8 cellular contexts compared by ENCODE assay signal in the genomic region with DNA sequence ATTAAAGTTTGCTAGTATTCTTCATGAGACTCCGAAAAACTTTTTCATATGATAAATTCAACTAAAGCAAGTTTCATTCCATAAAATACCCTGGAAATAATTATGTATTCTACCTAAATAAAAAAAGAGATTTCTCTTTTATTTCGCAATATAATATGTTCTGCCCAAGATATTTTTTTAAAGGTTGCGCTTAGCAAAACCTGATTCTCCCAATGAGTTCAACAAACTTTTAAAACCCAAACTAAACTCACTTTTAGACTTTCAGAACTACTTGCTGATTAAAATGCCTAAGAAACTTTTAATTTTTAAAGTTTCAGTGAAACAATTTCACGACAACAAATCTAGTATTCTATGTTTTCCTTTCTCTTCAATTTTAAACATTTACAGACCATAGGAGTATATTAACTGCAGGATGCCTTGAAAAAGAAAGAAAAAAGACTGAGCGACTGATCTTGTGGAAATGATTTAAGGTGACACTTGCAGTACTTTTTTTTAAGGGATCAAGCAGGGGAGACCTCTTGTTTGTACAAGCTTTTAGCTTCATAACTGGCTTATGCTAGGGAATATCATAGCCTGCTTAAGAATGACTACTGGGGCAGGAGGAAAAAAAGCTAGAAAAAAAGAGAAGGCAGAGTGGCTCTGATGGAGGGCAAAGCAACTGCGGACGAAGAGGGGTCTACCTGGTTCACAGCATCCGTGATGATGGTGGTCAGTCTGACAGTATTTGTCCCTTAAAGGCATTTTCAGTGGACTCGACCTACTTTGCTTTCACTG. TPM values are rescaled to one million over a fixed set of nuclear protein-coding genes. Genes with fewer than 3 reads are reported as not detected.
DNase-seq lines count a peak whose midpoint lies in the region; ATAC-seq lines count a peak whose summit lies in the region.

No MANE protein-coding gene starts in this region.

- H3K36me3 Mint-ChIP-seq in T-helper 1 cell treated with Interleukin-12 subunit alpha and Interleukin-12 subunit beta and Interleukin-4 antibody, amounts not matched to agents 30 μg/mL and 1 μg/mL, for 36 hours (ENCODE audit: low read depth), result peaks cover 44% of the 10 kb centered on the region
- peaks cover 39% of the 10 kb centered on the region for H3K36me3 Mint-ChIP-seq in activated T-helper 1 cell treated with anti-CD3 and anti-CD28 coated beads, Interleukin-12 subunit alpha, Interleukin-12 subunit beta, Interleukin-2, Interleukin-4 antibody, amounts not matched to agents 30 ng/mL and 10 ng/mL and 1 ng/mL, durations not matched to agents 14 hours and 24 hours and 36 hours (ENCODE audit: low read depth)
- peaks cover 7 to 30% (median 15%) of the 10 kb centered on the region in 3 donors for H3K36me3 Mint-ChIP-seq in immature natural killer cell

- no peak overlapping the region for H3K27ac ChIP-seq in stomach smooth muscle (ENCODE audit: low read length)
- H3K27ac ChIP-seq in substantia nigra (ENCODE audit: low read depth, low read length, poor library complexity, severe bottlenecking), result no peak overlapping the region

- peaks cover 9% of the 10 kb centered on the region for H3K27me3 Mint-ChIP-seq in T-helper 1 cell treated with Interleukin-12 subunit alpha and Interleukin-12 subunit beta and Interleukin-4 antibody, amounts not matched to agents 30 μg/mL and 1 μg/mL, for 36 hours (ENCODE audit: low read depth)
- peaks cover 6% of the 10 kb centered on the region for H3K27me3 Mint-ChIP-seq in activated T-helper 1 cell treated with anti-CD3 and anti-CD28 coated beads, Interleukin-12 subunit alpha, Interleukin-12 subunit beta, Interleukin-2, Interleukin-4 antibody, amounts not matched to agents 30 ng/mL and 10 ng/mL and 1 ng/mL, durations not matched to agents 14 hours and 24 hours and 36 hours (ENCODE audit: insufficient read depth)
- H3K27me3 Mint-ChIP-seq in immature natural killer cell (ENCODE audit: low read depth in 3 of 3), result peaks cover 11 to 20% (median 15%) of the 10 kb centered on the region in 3 donors

- DNase-seq in T-helper 1 cell, result no peak
- no peak for DNase-seq in activated T-helper 1 cell treated with anti-CD3 and anti-CD28 coated beads, Interleukin-12 subunit alpha, Interleukin-12 subunit beta, Interleukin-2, Interleukin-4 antibody, amounts not matched to agents 30 ng/mL and 10 ng/mL and 1 ng/mL, durations not matched to agents 14 hours and 24 hours and 36 hours (ENCODE audit: low spot score)
- DNase-seq in immature natural killer cell, result no peak
- DNase-seq in substantia nigra (lab: John Stamatoyannopoulos, UW), result no peak

- no peak for ATAC-seq in HG02840 (IDR thresholded peaks at IDR 0.05; ENCODE audit: low FRiP score, unreplicated experiment)
- ATAC-seq in GM18867 (IDR thresholded peaks at IDR 0.05; ENCODE audit: unreplicated experiment), result no peak

- peak overlapping the region; percentile 83 to 93 for H3K9ac ChIP-seq in stomach smooth muscle (ENCODE audit: low read length in 2 of 2)

- no peaks in the 10 kb centered on the region for H3K27me3 ChIP-seq in stomach smooth muscle (ENCODE audit: control insufficient read depth in 1 of 2, insufficient read depth in 2 of 2, low read length in 2 of 2)

- intact Hi-C loops in activated T-helper 1 cell treated with anti-CD3 and anti-CD28 coated beads, Interleukin-12 subunit alpha, Interleukin-12 subunit beta, Interleukin-2, Interleukin-4 antibody, amounts not matched to agents 30 ng/mL and 10 ng/mL and 1 ng/mL, durations not matched to agents 14 hours and 24 hours and 36 hours (cut with micrococcal nuclease), result loop anchor here (5.0 kb wide), 3 partner anchors 139 to 1066 kb away; partner anchors contain the start of genes GRM8, HILPDA and IMPDH1

- peak overlapping the region; percentile 98 for H3K27ac Mint-ChIP-seq in T-helper 1 cell treated with Interleukin-12 subunit alpha and Interleukin-12 subunit beta and Interleukin-4 antibody, amounts not matched to agents 30 μg/mL and 1 μg/mL, for 36 hours
- H3K27ac Mint-ChIP-seq in activated T-helper 1 cell treated with anti-CD3 and anti-CD28 coated beads, Interleukin-12 subunit alpha, Interleukin-12 subunit beta, Interleukin-2, Interleukin-4 antibody, amounts not matched to agents 30 ng/mL and 10 ng/mL and 1 ng/mL, durations not matched to agents 14 hours and 24 hours and 36 hours, result peak overlapping the region; percentile 97
- H3K27ac Mint-ChIP-seq in immature natural killer cell, result peak overlapping the region; percentile 95 to 100 (median 99)

- no peaks in the 10 kb centered on the region for H3K9me3 ChIP-seq in stomach smooth muscle (ENCODE audit: control insufficient read depth in 2 of 2, low read length in 2 of 2)

- H3K4me3 Mint-ChIP-seq in T-helper 1 cell treated with Interleukin-12 subunit alpha and Interleukin-12 subunit beta and Interleukin-4 antibody, amounts not matched to agents 30 μg/mL and 1 μg/mL, for 36 hours, result peak overlapping the region; percentile 99
- H3K4me3 Mint-ChIP-seq in activated T-helper 1 cell treated with anti-CD3 and anti-CD28 coated beads, Interleukin-12 subunit alpha, Interleukin-12 subunit beta, Interleukin-2, Interleukin-4 antibody, amounts not matched to agents 30 ng/mL and 10 ng/mL and 1 ng/mL, durations not matched to agents 14 hours and 24 hours and 36 hours, result peak overlapping the region; percentile 95
- peak overlapping the region; percentile 95 to 100 (median 98) for H3K4me3 Mint-ChIP-seq in immature natural killer cell

- H3K9me3 Mint-ChIP-seq in T-helper 1 cell treated with Interleukin-12 subunit alpha and Interleukin-12 subunit beta and Interleukin-4 antibody, amounts not matched to agents 30 μg/mL and 1 μg/mL, for 36 hours, result no peaks in the 10 kb centered on the region
- H3K9me3 Mint-ChIP-seq in activated T-helper 1 cell treated with anti-CD3 and anti-CD28 coated beads, Interleukin-12 subunit alpha, Interleukin-12 subunit beta, Interleukin-2, Interleukin-4 antibody, amounts not matched to agents 30 ng/mL and 10 ng/mL and 1 ng/mL, durations not matched to agents 14 hours and 24 hours and 36 hours, result no peaks in the 10 kb centered on the region
- H3K9me3 Mint-ChIP-seq in immature natural killer cell, result no peaks in the 10 kb centered on the region

- peaks cover 49% of the 10 kb centered on the region for H3K4me1 Mint-ChIP-seq in T-helper 1 cell treated with Interleukin-12 subunit alpha and Interleukin-12 subunit beta and Interleukin-4 antibody, amounts not matched to agents 30 μg/mL and 1 μg/mL, for 36 hours (ENCODE audit: low read depth)
- peaks cover 61% of the 10 kb centered on the region for H3K4me1 Mint-ChIP-seq in activated T-helper 1 cell treated with anti-CD3 and anti-CD28 coated beads, Interleukin-12 subunit alpha, Interleukin-12 subunit beta, Interleukin-2, Interleukin-4 antibody, amounts not matched to agents 30 ng/mL and 10 ng/mL and 1 ng/mL, durations not matched to agents 14 hours and 24 hours and 36 hours (ENCODE audit: low read depth)
- peaks cover 58 to 74% of the 10 kb centered on the region in 2 donors for H3K4me1 Mint-ChIP-seq in immature natural killer cell

- peaks cover 3 to 8% of the 10 kb centered on the region in 2 donors for H3K36me3 ChIP-seq in stomach smooth muscle (ENCODE audit: control insufficient read depth in 2 of 2, insufficient read depth in 2 of 2, low read length in 2 of 2)

- H3K4me1 ChIP-seq in stomach smooth muscle (ENCODE audit: control insufficient read depth, insufficient read depth, low read length), result peaks cover 10% of the 10 kb centered on the region

- peak overlapping the region; percentile 80 to 87 for H3K4me3 ChIP-seq in stomach smooth muscle (ENCODE audit: low read length in 2 of 2)

RNA-seq across cellular contexts. Expression of gene ZNF800, which starts 1.5 kb away (rescaled TPM):
- total RNA-seq in activated T-helper 1 cell treated with anti-CD3 and anti-CD28 coated beads, Interleukin-12 subunit alpha, Interleukin-12 subunit beta, Interleukin-2, Interleukin-4 antibody, amounts not matched to agents 30 ng/mL and 10 ng/mL and 1 ng/mL, durations not matched to agents 14 hours and 24 hours and 36 hours, result 39.1 and 44.2 TPM in 2 replicates
- polyA plus RNA-seq in immature natural killer cell, result 10 to 100 TPM; 32.6 to 67.8 (median 33.4) TPM
